In the genomic region with DNA sequence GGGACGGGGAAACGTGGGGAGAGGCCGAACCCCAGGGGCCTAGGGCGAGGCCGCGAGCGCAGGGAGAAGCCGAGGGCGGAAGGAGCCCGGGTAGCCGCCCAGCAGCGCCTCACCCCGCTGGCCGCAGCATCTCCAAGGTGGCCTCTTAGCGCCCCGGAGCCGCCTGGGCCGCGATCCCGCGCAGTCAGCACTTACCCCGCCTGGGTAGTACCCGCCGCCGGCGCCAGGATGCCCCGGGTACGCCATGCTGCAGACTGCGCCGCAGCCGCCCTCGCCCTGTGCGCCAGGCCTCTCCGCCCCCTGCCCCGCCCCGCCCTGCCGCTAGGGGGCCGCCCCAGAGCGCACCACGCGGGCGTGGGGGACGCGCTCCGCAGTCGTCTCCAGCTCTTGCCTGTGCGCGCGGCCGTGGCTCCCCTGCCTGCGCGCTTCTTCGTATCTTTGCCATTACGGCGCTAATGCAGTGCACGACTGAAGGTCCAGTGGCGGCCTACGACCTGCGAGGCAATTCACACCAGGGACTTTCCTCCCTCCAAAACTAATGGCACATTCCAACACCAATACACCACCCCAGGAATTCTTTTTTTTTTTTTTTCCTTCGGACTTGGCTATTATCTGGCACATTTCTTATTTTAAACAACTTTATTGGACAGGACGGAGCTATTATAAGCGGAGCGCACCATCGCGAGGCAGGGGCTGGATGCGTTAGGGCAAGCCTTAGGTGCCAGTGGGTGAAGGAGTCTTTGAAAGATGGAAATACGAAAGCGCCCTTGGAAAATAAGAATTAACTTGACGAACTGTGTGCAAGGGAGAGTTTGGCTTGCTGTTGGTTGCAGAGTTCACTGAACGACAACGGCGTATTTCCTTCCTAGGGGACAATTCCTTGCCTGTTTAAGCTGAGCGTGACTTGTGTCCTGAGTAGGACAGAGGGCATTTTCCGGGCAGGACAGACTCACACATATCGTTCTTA, we compare ENCODE assay signal across 8 cellular contexts. TPM values are rescaled to one million over a fixed set of nuclear protein-coding genes. Genes with fewer than 3 reads are reported as not detected.
DNase-seq lines count a peak whose midpoint lies in the region; ATAC-seq, FAIRE-seq and TF ChIP-seq lines count a peak whose summit lies in the region.

TSS of gene SRI (minus strand) at position 258 of the 967 bp plus-strand sequence. CDS start at position 246, 12 bp downstream.

- peak within 1 kb of the TSS; percentile 96 to 97 for H3K27ac ChIP-seq in kidney (ENCODE audit: low read depth in 2 of 2, low read length in 2 of 2)

- ATAC-seq in GM18907 (IDR thresholded peaks at IDR 0.05; ENCODE audit: unreplicated experiment) (peak; percentile 63), HG03139 (IDR thresholded peaks at IDR 0.05; ENCODE audit: unreplicated experiment) (peak; percentile 61)

- H3K4me3 ChIP-seq in AG10803 (ENCODE audit: low read length) = peak within 1 kb of the TSS; percentile 90
- H3K4me3 ChIP-seq in kidney (ENCODE audit: low read length in 2 of 2) = peak within 1 kb of the TSS; percentile 69 to 87

- FAIRE-seq in kidney (lab: Jason Lieb, UNC) = no peak

- H3K9ac ChIP-seq in kidney (ENCODE audit: low read length in 2 of 2) = peak within 1 kb of the TSS; percentile 63 to 70

- peaks cover 3% of the 10 kb centered on the region in 2 donors for H3K4me1 ChIP-seq in kidney (ENCODE audit: control insufficient read depth in 1 of 2, insufficient read depth in 1 of 2, low read depth in 1 of 2, low read length in 2 of 2)

- H3K36me3 ChIP-seq in kidney (ENCODE audit: control insufficient read depth in 1 of 2, insufficient read depth in 2 of 2, low read length in 2 of 2) = peaks cover 4 to 7% of the 10 kb centered on the region in 2 donors

- no peaks in the 10 kb centered on the region for H3K9me3 ChIP-seq in kidney (ENCODE audit: control insufficient read depth in 1 of 2, low read length in 2 of 2)

- TF ChIP-seq CTCF in AG10803 (conservative IDR thresholded peaks at IDR 0.05; ENCODE audit: low read length) = peak; percentile 26
- TF ChIP-seq CTCF in kidney (IDR thresholded peaks at IDR 0.05; ENCODE audit: borderline replicate concordance, extremely low read depth, insufficient read depth) = peak; percentile 56

- DNase-seq in AG10803 (ENCODE audit: low read depth) = peak; percentile 83
- DNase-seq in NCI-H226 = peak; percentile 77
- DNase-seq in activated CD4-positive, CD25-positive, alpha-beta regulatory T cell treated with anti-CD3 and anti-CD28 coated beads, Interleukin-2, amount 50 U/mL, for 16 hours (ENCODE audit: low read depth, low spot score) = peak; percentile 82
- DNase-seq in central memory CD4-positive, alpha-beta T cell = peak; percentile 91
- DNase-seq in kidney = peak; percentile 95
- peak; percentile 90 for DNase-seq in stimulated activated CD4-positive, alpha-beta T cell treated with anti-CD3 and anti-CD28 coated beads, Interleukin-15, amount 100 ng/mL, for 24 hours

- intact Hi-C loops in kidney (cut with DNase I) = no loop called here

RNA-seq across cellular contexts. Expression of gene SRI, which starts in this region (rescaled TPM):
- total RNA-seq in kidney = 141 TPM
- polyA plus RNA-seq in kidney (ENCODE audit: insufficient read depth, low read depth, low replicate concordance) = 148 TPM

Comparison
In these comparisons a context has a peak if more than half of its experiments do, and no peak if none do; other contexts are left out.
1. Peak in every context shown above with its lines: DNase-seq, ATAC-seq, H3K4me3 ChIP-seq and H3K27ac ChIP-seq.